ENCODE assay signal across 28 cellular contexts in the genomic region with DNA sequence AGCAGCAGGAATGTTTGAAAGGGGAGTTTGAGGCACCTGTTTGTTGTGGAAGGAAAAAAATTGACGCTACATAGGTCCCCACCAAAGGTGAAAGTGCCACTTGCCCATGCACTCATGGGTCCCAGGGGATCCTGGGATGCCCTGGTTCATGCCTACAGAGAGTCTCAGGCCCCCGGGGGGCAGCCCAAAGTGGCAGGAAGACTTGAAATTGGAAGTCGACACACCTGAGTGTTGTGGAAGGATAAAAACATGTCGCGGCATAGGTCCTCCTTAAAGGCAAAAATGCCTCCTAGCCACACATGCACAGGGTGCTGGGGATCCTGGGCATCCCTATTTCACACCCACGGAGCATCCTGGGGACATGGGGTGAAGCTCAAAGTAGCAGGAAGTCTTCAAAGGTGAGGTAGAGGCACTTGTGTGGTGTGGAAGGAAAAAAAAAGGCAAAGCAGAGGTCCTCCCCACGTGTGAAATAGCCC.
A peak's percentile ranks its signal among the peaks of the same experiment; 100 is the strongest.
DNase-seq lines count a peak whose midpoint lies in the region; ATAC-seq and TF ChIP-seq lines count a peak whose summit lies in the region.
"Had no signal": no experiment of that assay in that cellular context is flagged by ENCODE, and none has a peak within 500 bp of the region (broad histone marks: within the 10 kb centered on the region; RNA-seq: fewer than 3 reads in every experiment).

No MANE protein-coding gene starts in this region.

- H3K4me3 ChIP-seq in esophagus muscularis mucosa, result no peak overlapping the region
- H3K4me3 ChIP-seq in sigmoid colon, result no peak overlapping the region
- H3K4me3 ChIP-seq: GM23338, HAP-1, SJSA1 had no signal

- no peak for TF ChIP-seq POLR2A in esophagus muscularis mucosa (IDR thresholded peaks at IDR 0.05; ENCODE audit: low read depth)
- TF ChIP-seq POLR2A in sigmoid colon (IDR thresholded peaks at IDR 0.05), result no peak

- WGBS in esophagus muscularis mucosa, result 46% methylated on average over 7 of the region's 7 CpGs
- whole genome bisulfite sequencing in sigmoid colon, 2 donors, result 61 to 71% methylated on average over 7 of the region's 7 CpGs

- TF ChIP-seq CTCF in GM10266 (IDR thresholded peaks at IDR 0.05; ENCODE audit: control insufficient read depth, insufficient read depth, low read depth, missing control alignments) (no peak), esophagus muscularis mucosa (IDR thresholded peaks at IDR 0.05) (no peak), sigmoid colon (IDR thresholded peaks at IDR 0.05) (no peak)

- H3K4me3 Mint-ChIP-seq in activated T-cell treated with anti-CD3 and anti-CD28 coated beads, Interleukin-2, amount 50 U/mL, for 4 hours, result no peak overlapping the region
- H3K4me3 Mint-ChIP-seq in activated CD4-positive, alpha-beta memory T cell treated with anti-CD3 and anti-CD28 coated beads for 36 hours, result no peak overlapping the region
- H3K4me3 Mint-ChIP-seq: CD4-positive, CD25-positive, alpha-beta regulatory T cell; GM23338; HFFc6 had no signal

- CTCF ChIA-PET in activated CD4-positive, alpha-beta memory T cell treated with anti-CD3 and anti-CD28 coated beads for 36 hours (lab: Charles Lee), result no interaction called here

- DNase-seq in activated T-cell treated with anti-CD3 and anti-CD28 coated beads, Interleukin-2, amount 50 U/mL, for 1 hour, result peak; percentile 4
- DNase-seq in activated T-cell treated with anti-CD3 and anti-CD28 coated beads, Interleukin-2, amount 50 U/mL, for 4 hours, result no peak
- DNase-seq in GM10266 (ENCODE audit: extremely low spot score) (peak; percentile 1), esophagus muscularis mucosa (ENCODE audit: extremely low spot score) (peak; percentile 62), sigmoid colon (peak; percentile 44), T1000 (lab: John Stamatoyannopoulos, UW) (no peak)
- DNase-seq in activated CD4-positive, alpha-beta memory T cell treated with anti-CD3 and anti-CD28 coated beads for 36 hours, result no peak
- DNase-seq: 8988T; ACHN; CD4-positive, CD25-positive, alpha-beta regulatory T cell; DMS153; DND-41; HFFc6; Karpas-422; NCI-H1092; NCI-H1436; NCI-H187; NCI-H2081 treated with DMSO at 0.1 percent for 48 hours; NCI-H2171; NCI-H226; NCI-H510A; NCI-H69; RPMI8226 had no signal

- H3K27me3 Mint-ChIP-seq in activated T-cell treated with anti-CD3 and anti-CD28 coated beads, Interleukin-2, amount 50 U/mL, for 4 hours (ENCODE audit: low read depth), result no peaks in the 10 kb centered on the region
- H3K27me3 Mint-ChIP-seq in activated CD4-positive, alpha-beta memory T cell treated with anti-CD3 and anti-CD28 coated beads for 36 hours, result no peaks in the 10 kb centered on the region
- H3K27me3 Mint-ChIP-seq: CD4-positive, CD25-positive, alpha-beta regulatory T cell had no signal

- H3K4me1 Mint-ChIP-seq in activated T-cell treated with anti-CD3 and anti-CD28 coated beads, Interleukin-2, amount 50 U/mL, for 4 hours (ENCODE audit: low read depth), result no peaks in the 10 kb centered on the region
- no peaks in the 10 kb centered on the region for H3K4me1 Mint-ChIP-seq in activated CD4-positive, alpha-beta memory T cell treated with anti-CD3 and anti-CD28 coated beads for 36 hours (ENCODE audit: low read depth)
- H3K4me1 Mint-ChIP-seq: CD4-positive, CD25-positive, alpha-beta regulatory T cell; GM23338 had no signal

- intact Hi-C loops in esophagus muscularis mucosa (cut with DNase I) (no loop called here), sigmoid colon (cut with DNase I) (no loop called here)
- intact Hi-C loops in activated CD4-positive, alpha-beta memory T cell treated with anti-CD3 and anti-CD28 coated beads for 36 hours (cut with micrococcal nuclease), result no loop called here

- peaks cover 53% of the 10 kb centered on the region for H3K9me3 Mint-ChIP-seq in activated T-cell treated with anti-CD3 and anti-CD28 coated beads, Interleukin-2, amount 50 U/mL, for 4 hours
- H3K9me3 Mint-ChIP-seq in activated CD4-positive, alpha-beta memory T cell treated with anti-CD3 and anti-CD28 coated beads for 36 hours, result peaks cover 74% of the 10 kb centered on the region

- H3K36me3 ChIP-seq in esophagus muscularis mucosa, result no peaks in the 10 kb centered on the region
- H3K36me3 ChIP-seq in sigmoid colon, result no peaks in the 10 kb centered on the region
- H3K36me3 ChIP-seq: HAP-1, SJSA1 had no signal

- peaks cover 1% of the 10 kb centered on the region for H3K36me3 Mint-ChIP-seq in activated T-cell treated with anti-CD3 and anti-CD28 coated beads, Interleukin-2, amount 50 U/mL, for 4 hours (ENCODE audit: insufficient read depth)
- H3K36me3 Mint-ChIP-seq in activated CD4-positive, alpha-beta memory T cell treated with anti-CD3 and anti-CD28 coated beads for 36 hours, result peaks cover 6% of the 10 kb centered on the region

- H3K27ac ChIP-seq in esophagus muscularis mucosa (replicated peaks in 1 of 4) (no peak overlapping the region), sigmoid colon (no peak overlapping the region)
- H3K27ac ChIP-seq: HL-60, SJSA1 had no signal

- H3K27me3 ChIP-seq in esophagus muscularis mucosa, result peaks cover 0 to 21% (median 0%) of the 10 kb centered on the region in 4 donors
- H3K27me3 ChIP-seq in sigmoid colon, result no peaks in the 10 kb centered on the region
- H3K27me3 ChIP-seq: SJSA1 had no signal

- POLR2A ChIA-PET in activated CD4-positive, alpha-beta memory T cell treated with anti-CD3 and anti-CD28 coated beads for 36 hours (lab: Charles Lee), result no interaction called here

- no peak for ATAC-seq in activated T-cell treated with anti-CD3 and anti-CD28 coated beads, Interleukin-2, amount 50 U/mL, for 4 hours
- no peak for ATAC-seq in HG02642 (IDR thresholded peaks at IDR 0.05; ENCODE audit: poor library complexity, unreplicated experiment)
- ATAC-seq: GM23338 had no signal

- no peak overlapping the region for H3K27ac Mint-ChIP-seq in activated CD4-positive, alpha-beta memory T cell treated with anti-CD3 and anti-CD28 coated beads for 36 hours
- H3K27ac Mint-ChIP-seq: CD4-positive, CD25-positive, alpha-beta regulatory T cell; GM23338; HFFc6 had no signal

- H3K9me3 ChIP-seq in esophagus muscularis mucosa (peaks cover 3 to 100% (median 76%) of the 10 kb centered on the region in 4 donors), sigmoid colon (peaks cover 16 to 53% (median 35%) of the 10 kb centered on the region in 4 donors)

- TF ChIP-seq EP300 in esophagus muscularis mucosa (IDR thresholded peaks at IDR 0.05), result no peak
- no peak for TF ChIP-seq EP300 in sigmoid colon (IDR thresholded peaks at IDR 0.05)

- H3K4me1 ChIP-seq in esophagus muscularis mucosa (no peaks in the 10 kb centered on the region), sigmoid colon (no peaks in the 10 kb centered on the region)
- H3K4me1 ChIP-seq: HAP-1, SJSA1 had no signal

Comparison
In these comparisons a context has a peak if more than half of its experiments do, and no peak if none do; other contexts are left out.
1. DNase-seq: peak in activated T-cell treated with anti-CD3 and anti-CD28 coated beads, Interleukin-2, amount 50 U/mL, for 1 hour (single experiment), GM10266 (single experiment), esophagus muscularis mucosa (single experiment) and sigmoid colon (single experiment); none in activated T-cell treated with anti-CD3 and anti-CD28 coated beads, Interleukin-2, amount 50 U/mL, for 4 hours (single experiment), T1000 (single experiment) and activated CD4-positive, alpha-beta memory T cell treated with anti-CD3 and anti-CD28 coated beads for 36 hours (single experiment).